Comparison of ENCODE assay signal across 8 cellular contexts in genomic region chr9:128886211-128886826, GRCh38. TPM values are rescaled to one million over a fixed set of nuclear protein-coding genes. Genes with fewer than 3 reads are reported as not detected.
DNase-seq lines count a peak whose midpoint lies in the region; ATAC-seq and TF ChIP-seq lines count a peak whose summit lies in the region.
"Had no signal": no experiment of that assay in that cellular context is flagged by ENCODE, and none has a peak within 500 bp of the region (broad histone marks: within the 10 kb centered on the region; RNA-seq: fewer than 3 reads in every experiment).

No MANE protein-coding gene starts in this region.

- DNase-seq in cardiac muscle cell (ENCODE audit: low read depth in 1 of 2, low spot score in 1 of 2) (peak in 1 of 2 donors; percentile 83), cardiac septum (ENCODE audit: low spot score) (no peak), upper lobe of left lung (no peak), left colon (no peak)
- DNase-seq: amygdala, NCI-H226 had no signal

- 56 to 60% methylated on average over 12 of the region's 12 CpGs for WGBS in esophagus, 2 donors
- WGBS in upper lobe of left lung, 2 donors = 62 to 65% methylated on average over 12 of the region's 12 CpGs

- peak overlapping the region; percentile 27 for H3K27ac ChIP-seq in cardiac muscle cell
- peak overlapping the region; percentile 75 to 89 for H3K27ac ChIP-seq in esophagus (ENCODE audit: low read depth in 2 of 2, low read length in 1 of 2)
- peak overlapping the region; percentile 19 to 99 (median 97) for H3K27ac ChIP-seq in upper lobe of left lung

- ATAC-seq in upper lobe of left lung (ENCODE audit: low FRiP score in 2 of 2) (no peak), HG02840 (IDR thresholded peaks at IDR 0.05; ENCODE audit: low FRiP score, unreplicated experiment) (no peak), left colon (no peak)

- intact Hi-C loops in cardiac septum (cut with DNase I) = no loop called here
- intact Hi-C loops in left colon (cut with DNase I, micrococcal nuclease) = no loop called here

- TF ChIP-seq CTCF in cardiac muscle cell (IDR thresholded peaks at IDR 0.05; ENCODE audit: low read depth, low read length) (no peak), upper lobe of left lung (IDR thresholded peaks at IDR 0.05) (no peak)

- H3K27me3 ChIP-seq in cardiac muscle cell (no peaks in the 10 kb centered on the region), esophagus (ENCODE audit: control insufficient read depth in 1 of 2, insufficient read depth in 2 of 2, low read length in 2 of 2) (no peaks in the 10 kb centered on the region), upper lobe of left lung (no peaks in the 10 kb centered on the region)

- no peak overlapping the region for H3K4me3 ChIP-seq in cardiac muscle cell
- H3K4me3 ChIP-seq in esophagus (ENCODE audit: low read depth in 1 of 2, low read length in 2 of 2) = no peak overlapping the region
- peak overlapping the region in 1 of 4 donors; percentile 96 for H3K4me3 ChIP-seq in upper lobe of left lung

- peaks cover 3% of the 10 kb centered on the region for H3K36me3 ChIP-seq in cardiac muscle cell
- H3K36me3 ChIP-seq in esophagus (ENCODE audit: control insufficient read depth in 2 of 2, insufficient read depth in 2 of 2, low read length in 1 of 2) = peaks cover 12 to 24% of the 10 kb centered on the region in 2 donors
- peaks cover 5 to 59% (median 38%) of the 10 kb centered on the region in 4 donors for H3K36me3 ChIP-seq in upper lobe of left lung

- H3K4me1 ChIP-seq in cardiac muscle cell (ENCODE audit: low read depth) (peaks cover 9% of the 10 kb centered on the region), esophagus (ENCODE audit: control insufficient read depth in 2 of 2, insufficient read depth in 2 of 2, low read length in 1 of 2) (peaks cover 12 to 43% of the 10 kb centered on the region in 2 donors), upper lobe of left lung (peaks cover 46 to 69% (median 61%) of the 10 kb centered on the region in 4 donors)

- no peaks in the 10 kb centered on the region for H3K9me3 ChIP-seq in cardiac muscle cell (ENCODE audit: low read depth)
- H3K9me3 ChIP-seq in esophagus (ENCODE audit: control insufficient read depth in 2 of 2, insufficient read depth in 1 of 2, low read depth in 1 of 2, low read length in 1 of 2) = no peaks in the 10 kb centered on the region
- H3K9me3 ChIP-seq in upper lobe of left lung = no peaks in the 10 kb centered on the region

- TF ChIP-seq POLR2A in upper lobe of left lung (IDR thresholded peaks at IDR 0.05) = no peak

- peak in 2 of 4 donors; percentile 28 to 48 for TF ChIP-seq EP300 in upper lobe of left lung (IDR thresholded peaks at IDR 0.05)

RNA-seq across cellular contexts. Expression of gene LRRC8A, which starts 4.4 kb away (rescaled TPM):
- 48.1 and 55.8 TPM in 2 replicates for total RNA-seq in cardiac muscle cell
- 28.6 and 31.6 TPM in 2 replicates for polyA plus RNA-seq in cardiac muscle cell
- total RNA-seq in cardiac septum = 24.2 TPM
- 10 to 100 TPM; 38.5 to 55.6 TPM for polyA plus RNA-seq in esophagus
- 100 to 1,000 TPM in 2 of 6 donors, 10 to 100 TPM in 4; 49.0 to 132 (median 67.0) TPM for total RNA-seq in upper lobe of left lung
- 10 to 100 TPM; 21.8 to 38.3 TPM for total RNA-seq in left colon

RNA-seq across cellular contexts. Expression of gene KYAT1, which starts 4.6 kb away (rescaled TPM):
- 23.3 and 25.0 TPM in 2 replicates for total RNA-seq in cardiac muscle cell
- polyA plus RNA-seq in cardiac muscle cell = 21.8 and 36.9 TPM in 2 replicates
- 9.2 TPM for total RNA-seq in cardiac septum
- 1 to 10 TPM; 4.0 to 6.7 TPM for polyA plus RNA-seq in esophagus
- 10 to 100 TPM in 1 of 6 donors, 1 to 10 TPM in 5; 3.9 to 10.5 (median 5.4) TPM for total RNA-seq in upper lobe of left lung
- total RNA-seq in left colon = 1 to 10 TPM; 2.1 TPM

RNA-seq across cellular contexts. Expression of gene PHYHD1, which starts 34.5 kb away (rescaled TPM):
- total RNA-seq in cardiac muscle cell (25.3 and 36.6 TPM in 2 replicates), cardiac septum (21.9 TPM), upper lobe of left lung (100 to 1,000 TPM in 1 of 6 donors, 10 to 100 TPM in 5; 27.6 to 286 (median 57.7) TPM), left colon (1 to 10 TPM; 1.5 to 7.1 TPM)
- polyA plus RNA-seq in cardiac muscle cell (40.8 and 43.8 TPM in 2 replicates), esophagus (10 to 100 TPM; 19.8 to 39.5 TPM)

RNA-seq across cellular contexts. Expression of gene SPOUT1, which starts 56.7 kb away (rescaled TPM):
- total RNA-seq in cardiac muscle cell = 20.2 and 24.2 TPM in 2 replicates
- polyA plus RNA-seq in cardiac muscle cell = 32.1 and 52.1 TPM in 2 replicates
- 18.0 TPM for total RNA-seq in cardiac septum
- 10 to 100 TPM; 23.6 to 26.6 TPM for polyA plus RNA-seq in esophagus
- total RNA-seq in upper lobe of left lung = 100 to 1,000 TPM in 1 of 6 donors, 10 to 100 TPM in 5; 10.5 to 108 (median 41.7) TPM
- 10 to 100 TPM; 32.3 to 33.3 TPM for total RNA-seq in left colon

Comparison
In these comparisons a context has a peak if more than half of its experiments do, and no peak if none do; other contexts are left out.
1. H3K27ac ChIP-seq: peak in every context shown above with its lines; median percentile 97 in upper lobe of left lung; 82 in esophagus; 27 in cardiac muscle cell.